Comparison of ENCODE assay signal across 22 cellular contexts in genomic region chr11:10993186-10993585, GRCh38.
A peak's percentile ranks its signal among the peaks of the same experiment; 100 is the strongest.
DNase-seq lines count a peak whose midpoint lies in the region; ATAC-seq and TF ChIP-seq lines count a peak whose summit lies in the region.
"Had no signal": no experiment of that assay in that cellular context is flagged by ENCODE, and none has a peak within 500 bp of the region (broad histone marks: within the 10 kb centered on the region; RNA-seq: fewer than 3 reads in every experiment).

No MANE protein-coding gene starts in this region.

- H3K9me3 ChIP-seq in left lung, result no peaks in the 10 kb centered on the region
- H3K9me3 ChIP-seq: Caco-2, Peyer's patch had no signal

- no peak for TF ChIP-seq CTCF in epithelial cell of esophagus (IDR thresholded peaks at IDR 0.05; ENCODE audit: insufficient read depth, low read depth, low read length, missing control alignments)
- no peak for TF ChIP-seq CTCF in left lung (IDR thresholded peaks at IDR 0.05)

- no peak overlapping the region for H3K4me3 ChIP-seq in epithelial cell of esophagus (ENCODE audit: low read length)
- H3K4me3 ChIP-seq in left lung, result no peak overlapping the region
- H3K4me3 ChIP-seq: BLaER1, Peyer's patch had no signal

- no peak for ATAC-seq in left lung
- ATAC-seq in GM21576 (IDR thresholded peaks at IDR 0.05; ENCODE audit: unreplicated experiment), result no peak
- no peak for ATAC-seq in GM21528 (IDR thresholded peaks at IDR 0.05; ENCODE audit: low FRiP score, unreplicated experiment)

- H3K27ac ChIP-seq in left lung, result no peak overlapping the region
- H3K27ac ChIP-seq: BLaER1, Peyer's patch had no signal

- no peaks in the 10 kb centered on the region for H3K27me3 ChIP-seq in left lung
- H3K27me3 ChIP-seq: BLaER1, Peyer's patch had no signal

- peak; percentile 24 for DNase-seq in HCEC 1CT
- peak; percentile 51 for DNase-seq in RKO (ENCODE audit: low spot score)
- DNase-seq in epithelial cell of esophagus (ENCODE audit: low read depth), result peak; percentile 23
- no peak for DNase-seq in left lung
- no peak for DNase-seq in NCI-H128 (lab: John Stamatoyannopoulos, UW; ENCODE audit: unreplicated experiment)
- DNase-seq: ACHN; Caco-2; CD4-positive, alpha-beta T cell; DMS 273 treated with DMSO at 0.1 percent for 48 hours; DND-41; GDM1; KG1; MV-4-11; NCI-H1105 treated with DMSO at 0.1 percent for 48 hours; NCI-H187; NCI-H446; NCI-H526; Peyer's patch; SHP77 had no signal

- H3K4me1 ChIP-seq in left lung, result no peaks in the 10 kb centered on the region
- H3K4me1 ChIP-seq: BLaER1, Peyer's patch had no signal

- intact Hi-C loops in left lung (cut with DNase I), result no loop called here

- H3K36me3 ChIP-seq in left lung, result no peaks in the 10 kb centered on the region
- H3K36me3 ChIP-seq: BLaER1, Peyer's patch had no signal

Comparison
In these comparisons a context has a peak if more than half of its experiments do, and no peak if none do; other contexts are left out.
1. DNase-seq: peak in HCEC 1CT (single experiment), RKO (single experiment) and epithelial cell of esophagus (single experiment); none in left lung (0 of 2) and NCI-H128 (single experiment).